In the genomic region with DNA sequence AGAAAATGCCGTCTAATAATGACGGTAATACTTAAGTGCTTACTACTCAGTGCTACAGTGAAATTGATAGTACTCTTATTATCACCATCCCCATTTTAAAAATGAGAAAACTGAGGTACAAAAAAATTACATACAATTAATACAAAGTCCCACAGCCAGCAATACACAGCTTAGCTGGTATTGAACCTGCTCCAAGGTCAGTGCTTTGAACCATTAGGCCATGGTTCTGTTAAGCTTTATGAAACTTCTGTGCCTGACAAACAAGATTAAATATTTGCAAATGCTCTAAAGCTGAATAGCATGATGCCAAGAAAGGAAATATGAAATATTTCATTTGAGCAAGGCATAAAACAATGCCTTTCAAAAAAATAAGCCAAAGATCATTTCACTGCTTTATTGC, we compare ENCODE assay signal across 25 cellular contexts.
"Had no signal": no experiment of that assay in that cellular context is flagged by ENCODE, and none has a peak within 500 bp of the region (broad histone marks: within the 10 kb centered on the region; RNA-seq: fewer than 3 reads in every experiment).

No MANE protein-coding gene starts in this region.

- H3K4me2 ChIP-seq: neural progenitor cell had no signal

- H3K27me3 ChIP-seq: dorsolateral prefrontal cortex, gastrocnemius medialis, neural progenitor cell, right atrium auricular region, sigmoid colon, tibial nerve, upper lobe of left lung had no signal

- H3K36me3 ChIP-seq: gastrocnemius medialis, neural progenitor cell, prostate gland, right atrium auricular region, sigmoid colon, thoracic aorta, tibial nerve, upper lobe of left lung had no signal

- H3K9ac ChIP-seq: neural progenitor cell, parathyroid adenoma had no signal

- H3K27ac ChIP-seq: dorsolateral prefrontal cortex, epithelial cell of prostate, gastrocnemius medialis, neural progenitor cell, parathyroid adenoma, prostate gland, right atrium auricular region, thoracic aorta, tibial nerve had no signal

- DNase-seq: dorsolateral prefrontal cortex; effector CD4-positive, alpha-beta T cell; foreskin fibroblast; gastrocnemius medialis; head of caudate nucleus; left colon; left ventricle myocardium superior; mucosa of descending colon; naive B cell; sigmoid colon; stimulated activated CD4-positive, alpha-beta T cell treated with anti-CD3 and anti-CD28 coated beads, Interleukin-2, amount 100 ng/mL, for 24 hours; stimulated activated CD4-positive, alpha-beta T cell treated with anti-CD3 and anti-CD28 coated beads, Interleukin-4, amount 100 ng/mL, for 24 hours; stimulated activated naive CD8-positive, alpha-beta T cell treated with anti-CD3 and anti-CD28 coated beads, Interleukin-15, Interleukin-2, amounts not matched to agents 100 U/mL and 50 U/mL, for 24 hours; upper lobe of left lung had no signal

- H3K4me3 ChIP-seq: dorsolateral prefrontal cortex, gastrocnemius medialis, lung, mucosa of descending colon, neural progenitor cell, prostate gland, right atrium auricular region, sigmoid colon, thoracic aorta, tibial nerve, upper lobe of left lung had no signal

- ATAC-seq: esophagus mucosa; gastrocnemius medialis; left colon; left ventricle myocardium superior; mucosa of descending colon; natural killer cell treated with Interleukin-12 subunit alpha and Interleukin-12 subunit beta and Interleukin-15 and Interleukin-18, amount 100 ng/mL, for 72 hours; stimulated activated effector memory CD8-positive, alpha-beta T cell treated with anti-CD3 and anti-CD28 coated beads, Interleukin-12 subunit alpha, Interleukin-12 subunit beta, amount 100 ng/mL, for 72 hours; stimulated activated naive CD8-positive, alpha-beta T cell treated with anti-CD3 and anti-CD28 coated beads, Interleukin-15, Interleukin-2, amounts not matched to agents 100 U/mL and 50 U/mL, for 24 hours had no signal

- H3K79me2 ChIP-seq: parathyroid adenoma had no signal

- H3K4me1 ChIP-seq: parathyroid adenoma, right atrium auricular region, tibial nerve had no signal
